ENCODE assay signal across 15 cellular contexts in the genomic region with DNA sequence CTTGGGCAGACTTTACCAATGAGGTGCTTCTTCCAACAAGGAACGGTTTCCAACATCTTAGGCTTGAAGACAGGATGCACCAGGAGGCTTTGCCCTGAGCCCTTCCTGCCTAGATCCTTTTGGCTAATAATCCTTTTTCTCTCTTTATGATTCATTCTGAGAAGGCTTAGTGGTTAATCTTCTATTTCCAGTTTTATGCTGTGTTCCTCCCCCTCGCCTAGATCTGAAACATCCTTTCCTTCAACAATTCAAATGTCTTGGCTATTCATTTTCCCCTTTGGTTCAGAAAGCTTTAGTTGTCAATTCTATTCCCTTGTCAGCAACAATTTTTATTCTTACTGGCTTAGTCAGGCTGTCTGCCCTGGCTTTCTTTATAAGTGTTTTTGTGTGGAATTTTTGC.
DNase-seq lines count a peak whose midpoint lies in the region; ATAC-seq, FAIRE-seq and TF ChIP-seq lines count a peak whose summit lies in the region.
"Had no signal": no experiment of that assay in that cellular context is flagged by ENCODE, and none has a peak within 500 bp of the region (broad histone marks: within the 10 kb centered on the region; RNA-seq: fewer than 3 reads in every experiment).

No MANE protein-coding gene starts in this region.

- TF ChIP-seq CTCF in D721Med (IDR thresholded peaks at IDR 0.05; ENCODE audit: insufficient read depth, missing control alignments) (no peak), epithelial cell of esophagus (IDR thresholded peaks at IDR 0.05; ENCODE audit: insufficient read depth, low read depth, low read length, missing control alignments) (no peak), neural progenitor cell (IDR thresholded peaks at IDR 0.05) (no peak), tibial artery (IDR thresholded peaks at IDR 0.05) (no peak)

- H2AFZ ChIP-seq in neural progenitor cell (replicated peaks) = peak overlapping the region; percentile 80

- peaks cover 18% of the 10 kb centered on the region for H3K36me3 Mint-ChIP-seq in neural progenitor cell

- H3K27me3 ChIP-seq in neural progenitor cell (no peaks in the 10 kb centered on the region), tibial artery (no peaks in the 10 kb centered on the region)

- H3K27me3 Mint-ChIP-seq in neural progenitor cell (ENCODE audit: insufficient read depth, low read depth) = peaks cover 13% of the 10 kb centered on the region

- H3K9me3 ChIP-seq in neural progenitor cell (ENCODE audit: low read depth) = no peaks in the 10 kb centered on the region
- H3K9me3 ChIP-seq in tibial artery = no peaks in the 10 kb centered on the region
- H3K9me3 ChIP-seq: SK-N-SH had no signal

- H3K4me1 ChIP-seq in neural progenitor cell (peaks cover 12% of the 10 kb centered on the region), tibial artery (no peaks in the 10 kb centered on the region)
- H3K4me1 ChIP-seq: lower lobe of right lung had no signal

- H3K27ac ChIP-seq in neural progenitor cell (no peak overlapping the region), tibial artery (no peak overlapping the region)
- H3K27ac ChIP-seq: lower lobe of right lung had no signal

- ATAC-seq in HG03139 (IDR thresholded peaks at IDR 0.05; ENCODE audit: unreplicated experiment) (no peak), HG02852 (IDR thresholded peaks at IDR 0.05; ENCODE audit: unreplicated experiment) (no peak)
- ATAC-seq: activated CD4-positive, CD25-positive, alpha-beta regulatory T cell treated with anti-CD3 and anti-CD28 coated beads, Interleukin-2, amount 50 U/mL, for 24 hours; activated T-cell treated with anti-CD3 and anti-CD28 coated beads, Interleukin-2, amount 50 U/mL, for 4 hours; lower lobe of right lung had no signal

- DNase-seq in D721Med (ENCODE audit: insufficient read length, low spot score) (no peak), MV-4-11 (lab: John Stamatoyannopoulos, UW) (peak; percentile 66), epithelial cell of esophagus (ENCODE audit: low read depth) (peak; percentile 51), neural progenitor cell (ENCODE audit: low spot score) (no peak), tibial artery (no peak), NCI-H1417 treated with DMSO at 0.1 percent for 48 hours (lab: John Stamatoyannopoulos, UW) (no peak)
- DNase-seq: activated T-cell treated with anti-CD3 and anti-CD28 coated beads, Interleukin-2, amount 50 U/mL, for 4 hours; H7; lower lobe of right lung; NCI-H1105; SK-N-SH; stimulated activated CD4-positive, alpha-beta T cell treated with anti-CD3 and anti-CD28 coated beads, Interleukin-2, amount 100 ng/mL, for 24 hours had no signal

- peak overlapping the region; percentile 87 for H3K27ac Mint-ChIP-seq in neural progenitor cell

- no peaks in the 10 kb centered on the region for H3K36me3 ChIP-seq in neural progenitor cell
- no peaks in the 10 kb centered on the region for H3K36me3 ChIP-seq in tibial artery
- H3K36me3 ChIP-seq: lower lobe of right lung had no signal

- peaks cover 28% of the 10 kb centered on the region for H3K4me1 Mint-ChIP-seq in neural progenitor cell

- intact Hi-C loops in tibial artery (cut with DNase I; ENCODE audit: low total_unique reads) = no loop called here

- peak overlapping the region; percentile 51 for H3K4me3 Mint-ChIP-seq in neural progenitor cell
- H3K4me3 Mint-ChIP-seq: activated T-cell treated with anti-CD3 and anti-CD28 coated beads, Interleukin-2, amount 50 U/mL, for 4 hours had no signal

- H3K4me3 ChIP-seq in epithelial cell of esophagus (ENCODE audit: low read length) (no peak overlapping the region), neural progenitor cell (no peak overlapping the region), tibial artery (no peak overlapping the region)
- H3K4me3 ChIP-seq: lower lobe of right lung had no signal

- H3K9me3 Mint-ChIP-seq in neural progenitor cell = peaks cover 35% of the 10 kb centered on the region

- no peaks in the 10 kb centered on the region for H3K79me2 ChIP-seq in neural progenitor cell (ENCODE audit: low read depth)

- no peak overlapping the region for H3K9ac ChIP-seq in neural progenitor cell
- H3K9ac ChIP-seq: SK-N-SH had no signal

- H3K4me2 ChIP-seq in neural progenitor cell = peak overlapping the region; percentile 8
- H3K4me2 ChIP-seq: SK-N-SH had no signal

- no peaks in the 10 kb centered on the region for H3F3A ChIP-seq in neural progenitor cell (ENCODE audit: low read depth)

- H4K20me1 ChIP-seq in neural progenitor cell (ENCODE audit: low read depth) = no peaks in the 10 kb centered on the region

- peak; percentile 35 for FAIRE-seq in D721Med (lab: Jason Lieb, UNC)

Comparison
In these comparisons a context has a peak if more than half of its experiments do, and no peak if none do; other contexts are left out.
1. DNase-seq: peak in MV-4-11 (single experiment) and epithelial cell of esophagus (single experiment); none in D721Med (single experiment), neural progenitor cell (single experiment), tibial artery (0 of 2) and NCI-H1417 treated with DMSO at 0.1 percent for 48 hours (single experiment).